ENCODE assay signal across 11 cellular contexts in the genomic region with DNA sequence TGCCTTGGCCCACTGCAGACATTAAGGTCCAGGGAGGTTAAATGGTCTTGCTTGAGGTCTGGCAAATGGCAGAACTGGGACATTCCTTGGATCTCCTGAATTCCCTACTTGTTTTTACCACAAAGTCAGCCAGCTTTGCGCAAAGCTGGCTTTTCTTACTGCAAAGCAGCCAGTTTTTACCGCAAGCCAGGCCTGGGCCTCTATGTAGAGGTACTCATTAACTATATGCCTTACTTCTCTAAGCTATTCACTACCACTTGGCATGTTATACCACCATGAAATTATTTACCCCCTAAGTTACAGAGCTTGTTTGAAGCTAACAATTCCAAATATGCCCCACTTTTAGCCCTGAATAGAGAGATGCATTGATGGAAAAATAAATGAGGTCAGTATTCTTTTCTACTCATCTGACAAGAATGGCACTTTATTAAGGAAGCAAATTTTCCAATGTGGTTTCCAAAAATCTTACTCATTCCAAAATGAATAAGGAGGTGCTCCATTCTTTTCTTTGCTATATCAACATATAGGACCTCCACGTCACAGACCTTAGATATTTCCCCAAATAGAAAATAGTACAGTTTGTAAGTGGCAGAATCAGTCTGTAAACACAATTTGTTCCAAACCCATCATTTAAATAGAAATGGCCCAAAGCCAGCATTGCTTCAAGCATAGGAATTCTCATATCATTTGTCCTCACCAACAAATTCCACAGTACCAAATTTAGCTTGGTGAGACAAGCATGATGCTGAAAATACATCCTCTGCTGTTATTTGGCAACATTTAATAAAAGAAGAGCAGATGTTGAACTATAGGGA.
A peak's percentile ranks its signal among the peaks of the same experiment; 100 is the strongest.
DNase-seq lines count a peak whose midpoint lies in the region; ATAC-seq lines count a peak whose summit lies in the region.
"Had no signal": no experiment of that assay in that cellular context is flagged by ENCODE, and none has a peak within 500 bp of the region (broad histone marks: within the 10 kb centered on the region; RNA-seq: fewer than 3 reads in every experiment).

No MANE protein-coding gene starts in this region.

- H3K4me1 ChIP-seq in skeletal muscle tissue (ENCODE audit: control insufficient read depth in 3 of 3, insufficient read depth in 3 of 3, low read length in 3 of 3): peaks cover 10 to 14% (median 13%) of the 10 kb centered on the region in 3 donors

- H3K9me3 ChIP-seq in skeletal muscle tissue (ENCODE audit: control insufficient read depth in 3 of 3, low read length in 3 of 3): peaks cover 0 to 6% (median 4%) of the 10 kb centered on the region in 3 donors

- intact Hi-C loops in left cardiac atrium (cut with DNase I): no loop called here

- peak overlapping the region in 2 of 3 donors; percentile 10 to 54 for H3K9ac ChIP-seq in skeletal muscle tissue (ENCODE audit: low read depth in 1 of 3, low read length in 3 of 3)

- no peak overlapping the region for H3K4me3 ChIP-seq in skeletal muscle tissue (ENCODE audit: low read length in 3 of 3)

- H3K27ac ChIP-seq in skeletal muscle tissue (ENCODE audit: low read depth, low read length): peak overlapping the region; percentile 70

- H3K36me3 Mint-ChIP-seq in naive thymus-derived CD8-positive, alpha-beta T cell: peaks cover 0 to 5% (median 2%) of the 10 kb centered on the region in 3 donors

- peaks cover 0 to 8% (median 3%) of the 10 kb centered on the region in 9 donors for H3K9me3 Mint-ChIP-seq in naive thymus-derived CD8-positive, alpha-beta T cell

- no peaks in the 10 kb centered on the region for H3K27me3 ChIP-seq in skeletal muscle tissue (ENCODE audit: control insufficient read depth in 3 of 3, insufficient read depth in 3 of 3, low read length in 3 of 3)

- DNase-seq in GM04504 (ENCODE audit: low read depth): peak; percentile 50
- peak; percentile 79 for DNase-seq in amniotic epithelial cell (ENCODE audit: low read depth)
- DNase-seq in left cardiac atrium: no peak
- DNase-seq in stimulated activated naive CD4-positive, alpha-beta T cell (lab: John Stamatoyannopoulos, UW): no peak
- DNase-seq in pons (ENCODE audit: low spot score): no peak
- no peak for DNase-seq in naive thymus-derived CD8-positive, alpha-beta T cell
- DNase-seq: cortex of kidney, NCI-H1048 had no signal

- H3K27me3 Mint-ChIP-seq in naive thymus-derived CD8-positive, alpha-beta T cell: peaks cover 0 to 2% (median 0%) of the 10 kb centered on the region in 5 donors

- no peak overlapping the region for H3K27ac Mint-ChIP-seq in naive thymus-derived CD8-positive, alpha-beta T cell

- H3K4me3 Mint-ChIP-seq in naive thymus-derived CD8-positive, alpha-beta T cell: no peak overlapping the region
- H3K4me3 Mint-ChIP-seq: neural crest cell had no signal

- H3K36me3 ChIP-seq in skeletal muscle tissue (ENCODE audit: control insufficient read depth in 3 of 3, insufficient read depth in 3 of 3, low read length in 3 of 3): no peaks in the 10 kb centered on the region

- POLR2A ChIA-PET in naive thymus-derived CD8-positive, alpha-beta T cell (lab: Charles Lee): no interaction called here

- H3K4me1 Mint-ChIP-seq in naive thymus-derived CD8-positive, alpha-beta T cell: no peaks in the 10 kb centered on the region
- H3K4me1 Mint-ChIP-seq: neural crest cell had no signal

- peak; percentile 35 to 75 for ATAC-seq in left cardiac atrium
- ATAC-seq in HG02884 (IDR thresholded peaks at IDR 0.05; ENCODE audit: unreplicated experiment): no peak
- ATAC-seq in naive thymus-derived CD8-positive, alpha-beta T cell: no peak

Comparison
In these comparisons a context has a peak if more than half of its experiments do, and no peak if none do; other contexts are left out.
1. DNase-seq: peak in GM04504 (single experiment) and amniotic epithelial cell (single experiment); none in left cardiac atrium (single experiment), stimulated activated naive CD4-positive, alpha-beta T cell (0 of 6), pons (single experiment) and naive thymus-derived CD8-positive, alpha-beta T cell (0 of 10).
2. ATAC-seq: peak in left cardiac atrium (2 of 2); none in HG02884 (single experiment) and naive thymus-derived CD8-positive, alpha-beta T cell (0 of 2).